Comparison of ENCODE assay signal across 2 cellular contexts in the genomic region with DNA sequence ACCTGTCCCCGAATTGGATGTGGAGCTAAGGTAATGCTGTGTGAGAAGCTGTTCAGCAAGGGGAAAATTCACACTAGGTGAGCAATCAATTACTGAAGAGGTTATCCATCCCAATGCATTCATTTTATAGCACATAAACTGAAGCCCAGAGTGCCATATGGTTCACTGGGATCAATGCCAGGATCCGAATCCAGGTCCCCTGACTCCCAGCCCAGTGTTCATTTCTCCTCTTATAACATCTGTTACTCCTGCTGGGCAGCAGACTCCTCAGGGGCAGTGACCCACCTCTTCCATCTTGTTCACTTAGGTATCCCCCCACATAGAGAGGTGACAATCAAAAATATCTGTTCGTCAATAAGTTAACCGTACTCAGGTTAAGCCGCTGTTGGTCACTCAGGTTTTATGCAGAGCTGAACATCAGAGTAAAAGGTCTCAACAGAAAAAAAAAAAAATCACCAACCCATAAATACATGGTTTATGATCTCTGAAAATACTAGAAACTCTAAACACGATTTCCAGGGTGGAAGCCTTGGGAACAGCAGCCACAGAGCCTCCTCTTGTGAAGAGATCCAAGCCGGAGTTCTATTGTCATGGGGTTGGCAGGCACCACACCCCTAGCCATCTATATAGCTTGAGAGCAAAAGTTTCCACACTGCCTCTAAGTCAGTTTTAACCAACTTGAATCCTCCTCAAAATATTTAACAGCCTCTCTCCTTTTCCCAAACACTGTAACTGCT.
TF ChIP-seq lines count a peak whose summit lies in the region.

No MANE protein-coding gene starts in this region.

TF ChIP-seq in SK-N-SH, 30 proteins besides CTCF, POLR2A, EP300 and RAD21:
- TF ChIP-seq, protein P1, sequence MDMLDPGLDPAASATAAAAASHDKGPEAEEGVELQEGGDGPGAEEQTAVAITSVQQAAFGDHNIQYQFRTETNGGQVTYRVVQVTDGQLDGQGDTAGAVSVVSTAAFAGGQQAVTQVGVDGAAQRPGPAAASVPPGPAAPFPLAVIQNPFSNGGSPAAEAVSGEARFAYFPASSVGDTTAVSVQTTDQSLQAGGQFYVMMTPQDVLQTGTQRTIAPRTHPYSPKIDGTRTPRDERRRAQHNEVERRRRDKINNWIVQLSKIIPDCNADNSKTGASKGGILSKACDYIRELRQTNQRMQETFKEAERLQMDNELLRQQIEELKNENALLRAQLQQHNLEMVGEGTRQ (IDR thresholded peaks at IDR 0.05; ENCODE audit: borderline replicate concordance, low read depth, low read length), result no peak
- no peak for TF ChIP-seq RFX5 (IDR thresholded peaks at IDR 0.05; ENCODE audit: low read length)
- TF ChIP-seq TAF1 (IDR thresholded peaks at IDR 0.05; ENCODE audit: borderline replicate concordance, low read depth, low read length), result no peak
- TF ChIP-seq, protein P2, sequence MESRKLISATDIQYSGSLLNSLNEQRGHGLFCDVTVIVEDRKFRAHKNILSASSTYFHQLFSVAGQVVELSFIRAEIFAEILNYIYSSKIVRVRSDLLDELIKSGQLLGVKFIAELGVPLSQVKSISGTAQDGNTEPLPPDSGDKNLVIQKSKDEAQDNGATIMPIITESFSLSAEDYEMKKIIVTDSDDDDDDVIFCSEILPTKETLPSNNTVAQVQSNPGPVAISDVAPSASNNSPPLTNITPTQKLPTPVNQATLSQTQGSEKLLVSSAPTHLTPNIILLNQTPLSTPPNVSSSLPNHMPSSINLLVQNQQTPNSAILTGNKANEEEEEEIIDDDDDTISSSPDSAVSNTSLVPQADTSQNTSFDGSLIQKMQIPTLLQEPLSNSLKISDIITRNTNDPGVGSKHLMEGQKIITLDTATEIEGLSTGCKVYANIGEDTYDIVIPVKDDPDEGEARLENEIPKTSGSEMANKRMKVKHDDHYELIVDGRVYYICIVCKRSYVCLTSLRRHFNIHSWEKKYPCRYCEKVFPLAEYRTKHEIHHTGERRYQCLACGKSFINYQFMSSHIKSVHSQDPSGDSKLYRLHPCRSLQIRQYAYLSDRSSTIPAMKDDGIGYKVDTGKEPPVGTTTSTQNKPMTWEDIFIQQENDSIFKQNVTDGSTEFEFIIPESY (IDR thresholded peaks at IDR 0.05; ENCODE audit: borderline replicate concordance, low read depth), result no peak
- TF ChIP-seq, protein P3, sequence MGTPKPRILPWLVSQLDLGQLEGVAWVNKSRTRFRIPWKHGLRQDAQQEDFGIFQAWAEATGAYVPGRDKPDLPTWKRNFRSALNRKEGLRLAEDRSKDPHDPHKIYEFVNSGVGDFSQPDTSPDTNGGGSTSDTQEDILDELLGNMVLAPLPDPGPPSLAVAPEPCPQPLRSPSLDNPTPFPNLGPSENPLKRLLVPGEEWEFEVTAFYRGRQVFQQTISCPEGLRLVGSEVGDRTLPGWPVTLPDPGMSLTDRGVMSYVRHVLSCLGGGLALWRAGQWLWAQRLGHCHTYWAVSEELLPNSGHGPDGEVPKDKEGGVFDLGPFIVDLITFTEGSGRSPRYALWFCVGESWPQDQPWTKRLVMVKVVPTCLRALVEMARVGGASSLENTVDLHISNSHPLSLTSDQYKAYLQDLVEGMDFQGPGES (IDR thresholded peaks at IDR 0.05; ENCODE audit: low read depth, low read length), result no peak
- TF ChIP-seq TEAD4 (IDR thresholded peaks at IDR 0.05; ENCODE audit: borderline replicate concordance, insufficient read depth), result no peak
- no peak for TF ChIP-seq MEF2A (IDR thresholded peaks at IDR 0.05; ENCODE audit: borderline replicate concordance, low read depth)
- TF ChIP-seq, protein P4, sequence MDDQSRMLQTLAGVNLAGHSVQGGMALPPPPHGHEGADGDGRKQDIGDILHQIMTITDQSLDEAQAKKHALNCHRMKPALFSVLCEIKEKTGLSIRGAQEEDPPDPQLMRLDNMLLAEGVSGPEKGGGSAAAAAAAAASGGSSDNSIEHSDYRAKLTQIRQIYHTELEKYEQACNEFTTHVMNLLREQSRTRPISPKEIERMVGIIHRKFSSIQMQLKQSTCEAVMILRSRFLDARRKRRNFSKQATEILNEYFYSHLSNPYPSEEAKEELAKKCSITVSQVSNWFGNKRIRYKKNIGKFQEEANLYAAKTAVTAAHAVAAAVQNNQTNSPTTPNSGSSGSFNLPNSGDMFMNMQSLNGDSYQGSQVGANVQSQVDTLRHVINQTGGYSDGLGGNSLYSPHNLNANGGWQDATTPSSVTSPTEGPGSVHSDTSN (IDR thresholded peaks at IDR 0.05), result no peak
- TF ChIP-seq FOSL2 (IDR thresholded peaks at IDR 0.05; ENCODE audit: borderline replicate concordance, low read depth), result no peak
- TF ChIP-seq, protein P5, sequence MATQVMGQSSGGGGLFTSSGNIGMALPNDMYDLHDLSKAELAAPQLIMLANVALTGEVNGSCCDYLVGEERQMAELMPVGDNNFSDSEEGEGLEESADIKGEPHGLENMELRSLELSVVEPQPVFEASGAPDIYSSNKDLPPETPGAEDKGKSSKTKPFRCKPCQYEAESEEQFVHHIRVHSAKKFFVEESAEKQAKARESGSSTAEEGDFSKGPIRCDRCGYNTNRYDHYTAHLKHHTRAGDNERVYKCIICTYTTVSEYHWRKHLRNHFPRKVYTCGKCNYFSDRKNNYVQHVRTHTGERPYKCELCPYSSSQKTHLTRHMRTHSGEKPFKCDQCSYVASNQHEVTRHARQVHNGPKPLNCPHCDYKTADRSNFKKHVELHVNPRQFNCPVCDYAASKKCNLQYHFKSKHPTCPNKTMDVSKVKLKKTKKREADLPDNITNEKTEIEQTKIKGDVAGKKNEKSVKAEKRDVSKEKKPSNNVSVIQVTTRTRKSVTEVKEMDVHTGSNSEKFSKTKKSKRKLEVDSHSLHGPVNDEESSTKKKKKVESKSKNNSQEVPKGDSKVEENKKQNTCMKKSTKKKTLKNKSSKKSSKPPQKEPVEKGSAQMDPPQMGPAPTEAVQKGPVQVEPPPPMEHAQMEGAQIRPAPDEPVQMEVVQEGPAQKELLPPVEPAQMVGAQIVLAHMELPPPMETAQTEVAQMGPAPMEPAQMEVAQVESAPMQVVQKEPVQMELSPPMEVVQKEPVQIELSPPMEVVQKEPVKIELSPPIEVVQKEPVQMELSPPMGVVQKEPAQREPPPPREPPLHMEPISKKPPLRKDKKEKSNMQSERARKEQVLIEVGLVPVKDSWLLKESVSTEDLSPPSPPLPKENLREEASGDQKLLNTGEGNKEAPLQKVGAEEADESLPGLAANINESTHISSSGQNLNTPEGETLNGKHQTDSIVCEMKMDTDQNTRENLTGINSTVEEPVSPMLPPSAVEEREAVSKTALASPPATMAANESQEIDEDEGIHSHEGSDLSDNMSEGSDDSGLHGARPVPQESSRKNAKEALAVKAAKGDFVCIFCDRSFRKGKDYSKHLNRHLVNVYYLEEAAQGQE (IDR thresholded peaks at IDR 0.05; ENCODE audit: low read depth, low read length), result no peak
- no peak for TF ChIP-seq SMC3 (IDR thresholded peaks at IDR 0.05; ENCODE audit: low read depth, low read length)
- no peak for TF ChIP-seq SIN3A (IDR thresholded peaks at IDR 0.05; ENCODE audit: borderline replicate concordance, low read depth, low read length)
- no peak for TF ChIP-seq ELF1 (IDR thresholded peaks at IDR 0.05)
- no peak for TF ChIP-seq MXI1 (IDR thresholded peaks at IDR 0.05; ENCODE audit: low read depth, low read length)
- no peak for TF ChIP-seq POLR2AphosphoS5 (IDR thresholded peaks at IDR 0.05; ENCODE audit: low read depth, low read length)
TF ChIP-seq in SK-N-SH: peak in this region for 0.

TF ChIP-seq in SK-N-SH treated with all-trans-retinoic acid at 6 μM for 48 hours, 23 proteins besides CTCF, POLR2A, EP300 and RAD21:
- TF ChIP-seq ESRRG (CRISPR knock-in tag; IDR thresholded peaks at IDR 0.05) (no peak), ARNTL (CRISPR knock-in tag; IDR thresholded peaks at IDR 0.05; ENCODE audit: borderline replicate concordance, low read depth) (no peak), ZC3H10 (CRISPR knock-in tag; IDR thresholded peaks at IDR 0.05) (no peak), ZNF565 (CRISPR knock-in tag; conservative IDR thresholded peaks at IDR 0.05; ENCODE audit: low read depth) (no peak)
